Comparison of ENCODE assay signal across 8 cellular contexts in genomic region chr21:33479679-33480480, GRCh38. TPM values are rescaled to one million over a fixed set of nuclear protein-coding genes. Genes with fewer than 3 reads are reported as not detected.
DNase-seq lines count a peak whose midpoint lies in the region; ATAC-seq lines count a peak whose summit lies in the region.

TMEM50B (minus strand) TSS chr21:33479974; CDS start chr21:33468885, 11,089 bp downstream.

- no peaks in the 10 kb centered on the region for H4K20me1 ChIP-seq in GM23248 (ENCODE audit: insufficient read depth)

- H3K27me3 Mint-ChIP-seq in activated T-helper 1 cell treated with anti-CD3 and anti-CD28 coated beads, Interleukin-12 subunit alpha, Interleukin-12 subunit beta, Interleukin-2, Interleukin-4 antibody, amounts not matched to agents 30 ng/mL and 10 ng/mL and 1 ng/mL, durations not matched to agents 14 hours and 24 hours and 36 hours (ENCODE audit: insufficient read depth): peaks cover 6% of the 10 kb centered on the region
- no peaks in the 10 kb centered on the region for H3K27me3 Mint-ChIP-seq in naive thymus-derived CD8-positive, alpha-beta T cell

- WGBS in GM23248 (ENCODE audit: low coverage in 1 of 2, low lambda C conversion rate in 2 of 2, missing lambda C conversion rate in 2 of 2), 2 experiments: 1% methylated on average over 46 to 56 of the region's 93 CpGs

- H3K4me3 Mint-ChIP-seq in activated T-helper 1 cell treated with anti-CD3 and anti-CD28 coated beads, Interleukin-12 subunit alpha, Interleukin-12 subunit beta, Interleukin-2, Interleukin-4 antibody, amounts not matched to agents 30 ng/mL and 10 ng/mL and 1 ng/mL, durations not matched to agents 14 hours and 24 hours and 36 hours: peak within 1 kb of the TSS; percentile 88
- H3K4me3 Mint-ChIP-seq in naive thymus-derived CD8-positive, alpha-beta T cell: peak within 1 kb of the TSS; percentile 81 to 97 (median 94)

- POLR2A ChIA-PET in naive thymus-derived CD8-positive, alpha-beta T cell (lab: Charles Lee): interaction anchor here (0.6 to 4.1 kb wide), 28 partner anchors 10 to 747 kb away, joined by 3 to 112 read pairs (median 4); partner anchors contain the start of genes CRYZL1, DNAJC28, DONSON and GART

- 0 out of 2 replicates have a peak, but pooled peaks cover 4% of the 10 kb centered on the region for H3F3A ChIP-seq in GM23248 (ENCODE audit: insufficient read depth)

- H3K4me1 Mint-ChIP-seq in activated T-helper 1 cell treated with anti-CD3 and anti-CD28 coated beads, Interleukin-12 subunit alpha, Interleukin-12 subunit beta, Interleukin-2, Interleukin-4 antibody, amounts not matched to agents 30 ng/mL and 10 ng/mL and 1 ng/mL, durations not matched to agents 14 hours and 24 hours and 36 hours (ENCODE audit: low read depth): peaks cover 23% of the 10 kb centered on the region
- peaks cover 11 to 32% (median 24%) of the 10 kb centered on the region in 4 donors for H3K4me1 Mint-ChIP-seq in naive thymus-derived CD8-positive, alpha-beta T cell

- no peaks in the 10 kb centered on the region for H3K36me3 Mint-ChIP-seq in activated T-helper 1 cell treated with anti-CD3 and anti-CD28 coated beads, Interleukin-12 subunit alpha, Interleukin-12 subunit beta, Interleukin-2, Interleukin-4 antibody, amounts not matched to agents 30 ng/mL and 10 ng/mL and 1 ng/mL, durations not matched to agents 14 hours and 24 hours and 36 hours (ENCODE audit: low read depth)
- H3K36me3 Mint-ChIP-seq in naive thymus-derived CD8-positive, alpha-beta T cell: peaks cover 0 to 2% (median 0%) of the 10 kb centered on the region in 3 donors

- peak within 1 kb of the TSS; percentile 95 for H3K27ac ChIP-seq in GM23248

- in situ Hi-C loops in GM23248 (cut with MboI): no loop called here

- no peaks in the 10 kb centered on the region for H3K9me2 ChIP-seq in GM23248 (ENCODE audit: insufficient read depth)

- no peaks in the 10 kb centered on the region for H3K9me3 Mint-ChIP-seq in activated T-helper 1 cell treated with anti-CD3 and anti-CD28 coated beads, Interleukin-12 subunit alpha, Interleukin-12 subunit beta, Interleukin-2, Interleukin-4 antibody, amounts not matched to agents 30 ng/mL and 10 ng/mL and 1 ng/mL, durations not matched to agents 14 hours and 24 hours and 36 hours
- H3K9me3 Mint-ChIP-seq in naive thymus-derived CD8-positive, alpha-beta T cell: no peaks in the 10 kb centered on the region

- peak; percentile 87 to 88 for ATAC-seq in naive thymus-derived CD8-positive, alpha-beta T cell

- peak within 1 kb of the TSS; percentile 90 for H3K4me3 ChIP-seq in GM23248

- H3K27me3 ChIP-seq in GM23248 (replicated peaks; ENCODE audit: insufficient read depth): no peaks in the 10 kb centered on the region

- H3K79me2 ChIP-seq in GM23248 (ENCODE audit: insufficient read depth): peaks cover 39% of the 10 kb centered on the region

- peak within 1 kb of the TSS; percentile 95 for H3K9ac ChIP-seq in GM23248

- intact Hi-C loops in activated T-helper 1 cell treated with anti-CD3 and anti-CD28 coated beads, Interleukin-12 subunit alpha, Interleukin-12 subunit beta, Interleukin-2, Interleukin-4 antibody, amounts not matched to agents 30 ng/mL and 10 ng/mL and 1 ng/mL, durations not matched to agents 14 hours and 24 hours and 36 hours (cut with micrococcal nuclease): loop anchor here (1.0 to 2.0 kb wide), 9 partner anchors 11 to 752 kb away; partner anchors contain the start of genes DNAJC28, DONSON, GART and ITSN1

- peak; percentile 99 for DNase-seq in Daoy (ENCODE audit: low read depth)
- DNase-seq in GM23248: peak; percentile 99
- DNase-seq in Kasumi-1 (lab: John Stamatoyannopoulos, UW): peak; percentile 98 to 99
- DNase-seq in RKO (ENCODE audit: low spot score): peak; percentile 97
- DNase-seq in activated T-helper 1 cell treated with anti-CD3 and anti-CD28 coated beads, Interleukin-12 subunit alpha, Interleukin-12 subunit beta, Interleukin-2, Interleukin-4 antibody, amounts not matched to agents 30 ng/mL and 10 ng/mL and 1 ng/mL, durations not matched to agents 14 hours and 24 hours and 36 hours (ENCODE audit: low spot score): peak; percentile 93
- DNase-seq in fibroblast of gingiva (ENCODE audit: low read depth): peak; percentile 96
- peak; percentile 89 to 98 (median 94) for DNase-seq in naive thymus-derived CD8-positive, alpha-beta T cell
- peak; percentile 91 to 97 (median 94) for DNase-seq in stimulated activated naive CD4-positive, alpha-beta T cell (lab: John Stamatoyannopoulos, UW)

- no peaks in the 10 kb centered on the region for H3K9me3 ChIP-seq in GM23248 (ENCODE audit: low read depth)

- peak within 1 kb of the TSS; percentile 84 for H3K27ac Mint-ChIP-seq in activated T-helper 1 cell treated with anti-CD3 and anti-CD28 coated beads, Interleukin-12 subunit alpha, Interleukin-12 subunit beta, Interleukin-2, Interleukin-4 antibody, amounts not matched to agents 30 ng/mL and 10 ng/mL and 1 ng/mL, durations not matched to agents 14 hours and 24 hours and 36 hours
- H3K27ac Mint-ChIP-seq in naive thymus-derived CD8-positive, alpha-beta T cell: peak within 1 kb of the TSS; percentile 65 to 98 (median 96)

- H2AFZ ChIP-seq in GM23248: peak within 1 kb of the TSS; percentile 95

- H3K36me3 ChIP-seq in GM23248 (ENCODE audit: low read depth): no peaks in the 10 kb centered on the region

- H3K4me1 ChIP-seq in GM23248 (ENCODE audit: insufficient read depth): no peaks in the 10 kb centered on the region

- peak within 1 kb of the TSS; percentile 97 for H3K4me2 ChIP-seq in GM23248 (ENCODE audit: unreplicated experiment)

RNA-seq across cellular contexts. Expression of gene TMEM50B, which starts in this region (rescaled TPM):
- total RNA-seq in Daoy (2014; rRNA removed; shearing (Covaris generic)): 34.9 and 39.4 TPM in 2 replicates
- total RNA-seq in GM23248 (2014; rRNA removed; shearing (Covaris generic)): 35.1 and 37.8 TPM in 2 replicates
- polyA plus RNA-seq in GM23248 (2016; fragmentation: Nextera tagmentation; extraction: Ambion mirVana): 43.9 and 45.1 TPM in 2 replicates
- 12.0 and 14.0 TPM in 2 replicates for total RNA-seq in activated T-helper 1 cell treated with anti-CD3 and anti-CD28 coated beads, Interleukin-12 subunit alpha, Interleukin-12 subunit beta, Interleukin-2, Interleukin-4 antibody, amounts not matched to agents 30 ng/mL and 10 ng/mL and 1 ng/mL, durations not matched to agents 14 hours and 24 hours and 36 hours
- total RNA-seq in naive thymus-derived CD8-positive, alpha-beta T cell: 100 to 1,000 TPM; 149 to 160 TPM
- polyA plus RNA-seq in naive thymus-derived CD8-positive, alpha-beta T cell: 10 to 100 TPM; 42.3 to 47.9 (median 45.4) TPM

Comparison
In these comparisons a context has a peak if more than half of its experiments do, and no peak if none do; other contexts are left out.
1. Peak in every context shown above with its lines: DNase-seq, ATAC-seq, H3K4me3 ChIP-seq and H3K27ac ChIP-seq.